In genomic region chr12:96522283-96522682, GRCh38 we compare ENCODE assay signal across 15 cellular contexts.
"Had no signal": no experiment of that assay in that cellular context is flagged by ENCODE, and none has a peak within 500 bp of the region (broad histone marks: within the 10 kb centered on the region; RNA-seq: fewer than 3 reads in every experiment).

No MANE protein-coding gene starts in this region.

- H3K36me3 ChIP-seq: colonic mucosa, heart right ventricle, lower lobe of right lung, tibial artery, vagina had no signal

- H3K27me3 Mint-ChIP-seq: activated naive CD8-positive, alpha-beta T cell treated with anti-CD3 and anti-CD28 coated beads, Interleukin-2, amount 50 U/mL, for 24 hours; progenitor cell of endocrine pancreas had no signal

- H3K27ac Mint-ChIP-seq: activated CD4-positive, alpha-beta T cell treated with anti-CD3 and anti-CD28 coated beads, Interleukin-2, amount 10 ng/mL, durations not matched to agents 24 days and 14 days; activated naive CD8-positive, alpha-beta T cell treated with anti-CD3 and anti-CD28 coated beads, Interleukin-2, amount 50 U/mL, for 24 hours; progenitor cell of endocrine pancreas had no signal

- H3K4me3 ChIP-seq: colonic mucosa, heart right ventricle, lower lobe of right lung, smooth muscle cell, tibial artery, vagina had no signal

- H3K27me3 ChIP-seq: colonic mucosa, foreskin keratinocyte, heart right ventricle, tibial artery, vagina had no signal

- H3K4me1 ChIP-seq: colonic mucosa, foreskin keratinocyte, heart right ventricle, lower lobe of right lung, tibial artery, vagina had no signal

- H3K27ac ChIP-seq: colonic mucosa, foreskin keratinocyte, heart right ventricle, lower lobe of right lung, tibial artery, vagina had no signal

- H3K4me3 Mint-ChIP-seq: activated CD4-positive, alpha-beta T cell treated with anti-CD3 and anti-CD28 coated beads, Interleukin-2, amount 10 ng/mL, durations not matched to agents 24 days and 14 days; activated naive CD8-positive, alpha-beta T cell treated with anti-CD3 and anti-CD28 coated beads, Interleukin-2, amount 50 U/mL, for 24 hours had no signal

- DNase-seq: activated naive CD4-positive, alpha-beta T cell treated with Interleukin-2 at 50 U/mL for 16 hours; activated naive CD8-positive, alpha-beta T cell treated with anti-CD3 and anti-CD28 coated beads, Interleukin-2, amount 50 U/mL, for 24 hours; caudate nucleus; colonic mucosa; foreskin keratinocyte; heart right ventricle; lower lobe of right lung; midbrain; nucleus accumbens; right cardiac atrium; tibial artery had no signal

- H3K9me3 ChIP-seq: colonic mucosa, heart right ventricle, lower lobe of right lung, tibial artery, vagina had no signal

- H3K9me3 Mint-ChIP-seq: activated naive CD8-positive, alpha-beta T cell treated with anti-CD3 and anti-CD28 coated beads, Interleukin-2, amount 50 U/mL, for 24 hours had no signal

- ATAC-seq: activated naive CD8-positive, alpha-beta T cell treated with anti-CD3 and anti-CD28 coated beads, Interleukin-2, amount 50 U/mL, for 24 hours; heart right ventricle; lower lobe of right lung; right cardiac atrium had no signal
